Comparison of ENCODE assay signal across 8 cellular contexts in the genomic region with DNA sequence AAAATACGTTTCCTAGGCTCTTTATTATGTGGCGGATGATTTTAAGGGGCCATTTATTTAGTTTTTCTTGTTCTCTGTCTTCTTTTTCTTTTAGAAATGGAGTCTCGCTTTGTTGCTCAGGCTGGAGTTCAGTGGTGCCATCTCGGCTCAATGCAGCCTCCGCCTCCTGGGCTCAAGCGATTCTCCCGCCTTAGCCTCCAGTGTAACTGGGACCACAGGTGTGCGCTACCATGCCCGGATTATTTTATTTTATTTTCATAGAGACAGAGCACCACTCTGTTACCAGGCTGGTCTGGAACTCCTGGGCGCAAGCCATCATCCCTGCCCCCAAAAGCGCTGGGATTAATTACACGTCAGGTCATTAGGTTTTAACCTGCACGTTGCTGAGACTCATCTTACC. TPM values are rescaled to one million over a fixed set of nuclear protein-coding genes. Genes with fewer than 3 reads are reported as not detected.
DNase-seq lines count a peak whose midpoint lies in the region; ATAC-seq and TF ChIP-seq lines count a peak whose summit lies in the region.

No MANE protein-coding gene starts in this region.

- no peaks in the 10 kb centered on the region for H3K9me3 Mint-ChIP-seq in activated T-helper 1 cell treated with anti-CD3 and anti-CD28 coated beads, Interleukin-12 subunit alpha, Interleukin-12 subunit beta, Interleukin-2, Interleukin-4 antibody, amounts not matched to agents 30 ng/mL and 10 ng/mL and 1 ng/mL, durations not matched to agents 14 hours and 24 hours and 36 hours

- no peak for TF ChIP-seq CTCF in foreskin keratinocyte (conservative IDR thresholded peaks at IDR 0.05)

- no peaks in the 10 kb centered on the region for H3K27me3 Mint-ChIP-seq in activated T-helper 1 cell treated with anti-CD3 and anti-CD28 coated beads, Interleukin-12 subunit alpha, Interleukin-12 subunit beta, Interleukin-2, Interleukin-4 antibody, amounts not matched to agents 30 ng/mL and 10 ng/mL and 1 ng/mL, durations not matched to agents 14 hours and 24 hours and 36 hours (ENCODE audit: insufficient read depth)

- H3K27me3 ChIP-seq in iPS-15b (ENCODE audit: control insufficient read depth, insufficient read depth, low read length) (no peaks in the 10 kb centered on the region), stomach smooth muscle (ENCODE audit: control insufficient read depth in 1 of 2, insufficient read depth in 2 of 2, low read length in 2 of 2) (no peaks in the 10 kb centered on the region), foreskin keratinocyte (no peaks in the 10 kb centered on the region)

- H3K27ac ChIP-seq in stomach smooth muscle (ENCODE audit: low read length) (peak overlapping the region; percentile 58), foreskin keratinocyte (no peak overlapping the region)

- peak overlapping the region; percentile 87 for H3K4me3 ChIP-seq in iPS-15b (ENCODE audit: low read depth, low read length)
- H3K4me3 ChIP-seq in stomach smooth muscle (ENCODE audit: low read length in 2 of 2), result peak overlapping the region; percentile 59 to 80

- H3K4me1 ChIP-seq in iPS-15b (ENCODE audit: control insufficient read depth, insufficient read depth, low read length) (no peaks in the 10 kb centered on the region), stomach smooth muscle (ENCODE audit: control insufficient read depth, insufficient read depth, low read length) (peaks cover 8% of the 10 kb centered on the region), foreskin keratinocyte (peaks cover 6% of the 10 kb centered on the region)

- intact Hi-C loops in activated T-helper 1 cell treated with anti-CD3 and anti-CD28 coated beads, Interleukin-12 subunit alpha, Interleukin-12 subunit beta, Interleukin-2, Interleukin-4 antibody, amounts not matched to agents 30 ng/mL and 10 ng/mL and 1 ng/mL, durations not matched to agents 14 hours and 24 hours and 36 hours (cut with micrococcal nuclease), result loop anchor here (5.0 kb wide), 1 partner anchor 1300 kb away; a partner anchor contains a TSS

- no peak for ATAC-seq in GM21447 (IDR thresholded peaks at IDR 0.05; ENCODE audit: unreplicated experiment)
- no peak for ATAC-seq in foreskin keratinocyte

- H3K9ac ChIP-seq in iPS-15b (ENCODE audit: low read depth, low read length) (peak overlapping the region; percentile 90), stomach smooth muscle (ENCODE audit: low read length in 2 of 2) (peak overlapping the region in 1 of 2 donors; percentile 73)

- peak overlapping the region; percentile 98 for H3K4me3 Mint-ChIP-seq in activated T-helper 1 cell treated with anti-CD3 and anti-CD28 coated beads, Interleukin-12 subunit alpha, Interleukin-12 subunit beta, Interleukin-2, Interleukin-4 antibody, amounts not matched to agents 30 ng/mL and 10 ng/mL and 1 ng/mL, durations not matched to agents 14 hours and 24 hours and 36 hours

- H3K36me3 ChIP-seq in iPS-15b (ENCODE audit: control insufficient read depth, insufficient read depth, low read length), result no peaks in the 10 kb centered on the region
- no peaks in the 10 kb centered on the region for H3K36me3 ChIP-seq in stomach smooth muscle (ENCODE audit: control insufficient read depth in 2 of 2, insufficient read depth in 2 of 2, low read length in 2 of 2)

- peak; percentile 5 for DNase-seq in NCI-H2227 (lab: John Stamatoyannopoulos, UW; ENCODE audit: unreplicated experiment)
- no peak for DNase-seq in NCI-H2227 treated with DMSO at 0.1 percent for 48 hours (lab: John Stamatoyannopoulos, UW)
- no peak for DNase-seq in activated T-helper 1 cell treated with anti-CD3 and anti-CD28 coated beads, Interleukin-12 subunit alpha, Interleukin-12 subunit beta, Interleukin-2, Interleukin-4 antibody, amounts not matched to agents 30 ng/mL and 10 ng/mL and 1 ng/mL, durations not matched to agents 14 hours and 24 hours and 36 hours (ENCODE audit: low spot score)
- DNase-seq in foreskin keratinocyte, result no peak
- DNase-seq in NCI-H1694 (lab: John Stamatoyannopoulos, UW), result no peak

- peaks cover 7% of the 10 kb centered on the region for H3K36me3 Mint-ChIP-seq in activated T-helper 1 cell treated with anti-CD3 and anti-CD28 coated beads, Interleukin-12 subunit alpha, Interleukin-12 subunit beta, Interleukin-2, Interleukin-4 antibody, amounts not matched to agents 30 ng/mL and 10 ng/mL and 1 ng/mL, durations not matched to agents 14 hours and 24 hours and 36 hours (ENCODE audit: low read depth)

- peak overlapping the region; percentile 96 for H3K27ac Mint-ChIP-seq in activated T-helper 1 cell treated with anti-CD3 and anti-CD28 coated beads, Interleukin-12 subunit alpha, Interleukin-12 subunit beta, Interleukin-2, Interleukin-4 antibody, amounts not matched to agents 30 ng/mL and 10 ng/mL and 1 ng/mL, durations not matched to agents 14 hours and 24 hours and 36 hours

- H3K9me3 ChIP-seq in iPS-15b (ENCODE audit: control insufficient read depth, insufficient read depth, low read length), result no peaks in the 10 kb centered on the region
- no peaks in the 10 kb centered on the region for H3K9me3 ChIP-seq in stomach smooth muscle (ENCODE audit: control insufficient read depth in 2 of 2, low read length in 2 of 2)

- peaks cover 31% of the 10 kb centered on the region for H3K4me1 Mint-ChIP-seq in activated T-helper 1 cell treated with anti-CD3 and anti-CD28 coated beads, Interleukin-12 subunit alpha, Interleukin-12 subunit beta, Interleukin-2, Interleukin-4 antibody, amounts not matched to agents 30 ng/mL and 10 ng/mL and 1 ng/mL, durations not matched to agents 14 hours and 24 hours and 36 hours (ENCODE audit: low read depth)

RNA-seq across cellular contexts. Expression of a gene that starts 1.6 kb away (rescaled TPM):
- 121 and 125 TPM in 2 replicates for total RNA-seq in activated T-helper 1 cell treated with anti-CD3 and anti-CD28 coated beads, Interleukin-12 subunit alpha, Interleukin-12 subunit beta, Interleukin-2, Interleukin-4 antibody, amounts not matched to agents 30 ng/mL and 10 ng/mL and 1 ng/mL, durations not matched to agents 14 hours and 24 hours and 36 hours
- total RNA-seq in foreskin keratinocyte, result 44.5 and 45.7 TPM in 2 replicates
- 33.8 and 36.4 TPM in 2 replicates for polyA plus RNA-seq in foreskin keratinocyte
